Comparison of ENCODE assay signal across 11 cellular contexts in genomic region chr3:13010770-13011169, GRCh38.
A peak's percentile ranks its signal among the peaks of the same experiment; 100 is the strongest.
DNase-seq lines count a peak whose midpoint lies in the region; ATAC-seq and TF ChIP-seq lines count a peak whose summit lies in the region.
"Had no signal": no experiment of that assay in that cellular context is flagged by ENCODE, and none has a peak within 500 bp of the region (broad histone marks: within the 10 kb centered on the region; RNA-seq: fewer than 3 reads in every experiment).

No MANE protein-coding gene starts in this region.

- no peak for TF ChIP-seq CTCF in DOHH2 (IDR thresholded peaks at IDR 0.05; ENCODE audit: low read depth, low read length, poor library complexity, severe bottlenecking)
- no peak for TF ChIP-seq CTCF in nephron progenitor cell (IDR thresholded peaks at IDR 0.05)

- H3K9ac ChIP-seq in Karpas-422 (ENCODE audit: low read length) = peak overlapping the region; percentile 11

- H3K79me2 ChIP-seq in DOHH2 (ENCODE audit: control insufficient read depth, low read length) = no peaks in the 10 kb centered on the region
- no peaks in the 10 kb centered on the region for H3K79me2 ChIP-seq in Karpas-422 (ENCODE audit: low read length)

- peak overlapping the region; percentile 88 for H3K4me2 ChIP-seq in DOHH2 (ENCODE audit: low read length)
- H3K4me2 ChIP-seq in Karpas-422 (ENCODE audit: low read depth, low read length, poor library complexity, severe bottlenecking) = peak overlapping the region; percentile 57

- H3K27me3 ChIP-seq in DOHH2 (ENCODE audit: control insufficient read depth, low read length) (no peaks in the 10 kb centered on the region), Karpas-422 (ENCODE audit: low read length) (no peaks in the 10 kb centered on the region)
- H3K27me3 ChIP-seq: cardiac muscle cell, heart right ventricle had no signal

- H3K27ac ChIP-seq in DOHH2 (ENCODE audit: low read depth, low read length) (peak overlapping the region; percentile 44), Karpas-422 (ENCODE audit: low read length) (peak overlapping the region; percentile 54)
- H3K27ac ChIP-seq: cardiac muscle cell had no signal

- H4K20me1 ChIP-seq in DOHH2 (ENCODE audit: control insufficient read depth, insufficient read depth, low read depth, low read length) = no peaks in the 10 kb centered on the region
- peaks cover 6% of the 10 kb centered on the region for H4K20me1 ChIP-seq in Karpas-422 (ENCODE audit: insufficient read depth, low read depth, low read length)

- H3K9me3 ChIP-seq in DOHH2 (ENCODE audit: control insufficient read depth, insufficient read depth, low read length) (no peaks in the 10 kb centered on the region), Karpas-422 (ENCODE audit: low read length) (no peaks in the 10 kb centered on the region)
- H3K9me3 ChIP-seq: Caco-2, heart right ventricle had no signal

- H3K4me1 Mint-ChIP-seq in activated naive CD8-positive, alpha-beta T cell treated with anti-CD3 and anti-CD28 coated beads, Interleukin-2, amount 50 U/mL, for 24 hours = peaks cover 94% of the 10 kb centered on the region
- H3K4me1 Mint-ChIP-seq in nephron progenitor cell = peaks cover 74% of the 10 kb centered on the region

- H3K36me3 Mint-ChIP-seq in activated naive CD8-positive, alpha-beta T cell treated with anti-CD3 and anti-CD28 coated beads, Interleukin-2, amount 50 U/mL, for 24 hours (ENCODE audit: low read depth) = peaks cover 3% of the 10 kb centered on the region
- H3K36me3 Mint-ChIP-seq in nephron progenitor cell (ENCODE audit: low read depth) = no peaks in the 10 kb centered on the region

- H3K36me3 ChIP-seq in DOHH2 (ENCODE audit: control insufficient read depth, low read length) = no peaks in the 10 kb centered on the region; the same call in none of the 2 replicates
- H3K36me3 ChIP-seq in Karpas-422 (ENCODE audit: insufficient read depth, low read length) = no peaks in the 10 kb centered on the region
- H3K36me3 ChIP-seq: cardiac muscle cell had no signal

- H3K4me3 Mint-ChIP-seq in activated naive CD8-positive, alpha-beta T cell treated with anti-CD3 and anti-CD28 coated beads, Interleukin-2, amount 50 U/mL, for 24 hours = peak overlapping the region; percentile 44
- H3K4me3 Mint-ChIP-seq in nephron progenitor cell = no peak overlapping the region

- H3K27me3 Mint-ChIP-seq in activated naive CD8-positive, alpha-beta T cell treated with anti-CD3 and anti-CD28 coated beads, Interleukin-2, amount 50 U/mL, for 24 hours = no peaks in the 10 kb centered on the region
- H3K27me3 Mint-ChIP-seq in nephron progenitor cell (ENCODE audit: low read depth, poor library complexity) = no peaks in the 10 kb centered on the region

- H2AFZ ChIP-seq in Karpas-422 (ENCODE audit: low read length) = no peak overlapping the region

- peaks cover 97% of the 10 kb centered on the region for H3K4me1 ChIP-seq in DOHH2 (ENCODE audit: control insufficient read depth, low read length)
- H3K4me1 ChIP-seq in Karpas-422 (ENCODE audit: low read length) = peaks cover 48% of the 10 kb centered on the region
- H3K4me1 ChIP-seq: Caco-2 had no signal

- H3K4me3 ChIP-seq in DOHH2 (ENCODE audit: low read length) (peak overlapping the region; percentile 11; the same call in 1 of the 2 replicates), Karpas-422 (ENCODE audit: low read length) (no peak overlapping the region)
- H3K4me3 ChIP-seq: cardiac muscle cell had no signal

- DNase-seq in Karpas-422 (no peak), nephron progenitor cell (no peak), dermis blood vessel endothelial cell (no peak), NCI-H1105 treated with DMSO at 0.1 percent for 48 hours (lab: John Stamatoyannopoulos, UW) (no peak)
- DNase-seq in activated naive CD8-positive, alpha-beta T cell treated with anti-CD3 and anti-CD28 coated beads, Interleukin-2, amount 50 U/mL, for 24 hours = no peak
- DNase-seq: Caco-2, erythroblast, heart right ventricle had no signal

- no peaks in the 10 kb centered on the region for H3K9me3 Mint-ChIP-seq in activated naive CD8-positive, alpha-beta T cell treated with anti-CD3 and anti-CD28 coated beads, Interleukin-2, amount 50 U/mL, for 24 hours
- no peaks in the 10 kb centered on the region for H3K9me3 Mint-ChIP-seq in nephron progenitor cell

- H3K27ac Mint-ChIP-seq in activated naive CD8-positive, alpha-beta T cell treated with anti-CD3 and anti-CD28 coated beads, Interleukin-2, amount 50 U/mL, for 24 hours = peak overlapping the region; percentile 91
- peak overlapping the region; percentile 49 for H3K27ac Mint-ChIP-seq in nephron progenitor cell

- ATAC-seq in activated naive CD8-positive, alpha-beta T cell treated with anti-CD3 and anti-CD28 coated beads, Interleukin-2, amount 50 U/mL, for 24 hours = no peak
- ATAC-seq in HG02885 (IDR thresholded peaks at IDR 0.05; ENCODE audit: poor library complexity, unreplicated experiment) = no peak

- peaks cover 23% of the 10 kb centered on the region for H3F3A ChIP-seq in DOHH2 (ENCODE audit: control insufficient read depth, insufficient read depth)

- H3K9me2 ChIP-seq in DOHH2 (replicated peaks; ENCODE audit: control insufficient read depth, low read length) (no peaks in the 10 kb centered on the region), Karpas-422 (replicated peaks; ENCODE audit: insufficient read depth, low read length) (no peaks in the 10 kb centered on the region)
